1 cellular context compared by ENCODE assay signal in genomic region chr10:14416308-14416700, GRCh38.
TF ChIP-seq lines count a peak whose summit lies in the region.

No MANE protein-coding gene starts in this region.

TF ChIP-seq in IMR-90, 13 proteins besides CTCF, POLR2A, EP300 and RAD21 (continued from another document):
- TF ChIP-seq FOS (IDR thresholded peaks at IDR 0.05; ENCODE audit: low read depth, low read length) (no peak), MXI1 (IDR thresholded peaks at IDR 0.05; ENCODE audit: borderline replicate concordance, low read depth, low read length) (no peak), NFE2L2 (IDR thresholded peaks at IDR 0.05; ENCODE audit: low read depth, low read length) (no peak)
- TF ChIP-seq, protein P1, sequence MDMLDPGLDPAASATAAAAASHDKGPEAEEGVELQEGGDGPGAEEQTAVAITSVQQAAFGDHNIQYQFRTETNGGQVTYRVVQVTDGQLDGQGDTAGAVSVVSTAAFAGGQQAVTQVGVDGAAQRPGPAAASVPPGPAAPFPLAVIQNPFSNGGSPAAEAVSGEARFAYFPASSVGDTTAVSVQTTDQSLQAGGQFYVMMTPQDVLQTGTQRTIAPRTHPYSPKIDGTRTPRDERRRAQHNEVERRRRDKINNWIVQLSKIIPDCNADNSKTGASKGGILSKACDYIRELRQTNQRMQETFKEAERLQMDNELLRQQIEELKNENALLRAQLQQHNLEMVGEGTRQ (IDR thresholded peaks at IDR 0.05; ENCODE audit: low read depth, low read length), result no peak
